ENCODE assay signal across 1 cellular context in the genomic region with DNA sequence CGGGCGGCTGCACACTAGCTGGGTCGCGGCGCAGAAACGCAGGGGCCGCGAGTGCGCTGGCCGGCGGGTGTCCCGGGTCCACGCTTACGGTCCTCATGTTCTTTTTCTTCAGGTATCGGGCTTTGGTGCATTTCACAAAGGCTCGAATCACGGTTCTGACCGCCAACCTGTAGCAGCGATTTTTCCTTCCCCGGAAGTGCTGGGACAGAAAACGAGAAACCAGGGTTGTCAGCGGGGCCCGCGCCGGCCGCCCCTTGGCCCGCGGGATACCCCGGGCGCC.
TF ChIP-seq lines count a peak whose summit lies in the region.

No MANE protein-coding gene starts in this region.

TF ChIP-seq in HEK293, 187 proteins besides CTCF, POLR2A, EP300 and RAD21 (continued from another document):
- TF ChIP-seq, protein P1, sequence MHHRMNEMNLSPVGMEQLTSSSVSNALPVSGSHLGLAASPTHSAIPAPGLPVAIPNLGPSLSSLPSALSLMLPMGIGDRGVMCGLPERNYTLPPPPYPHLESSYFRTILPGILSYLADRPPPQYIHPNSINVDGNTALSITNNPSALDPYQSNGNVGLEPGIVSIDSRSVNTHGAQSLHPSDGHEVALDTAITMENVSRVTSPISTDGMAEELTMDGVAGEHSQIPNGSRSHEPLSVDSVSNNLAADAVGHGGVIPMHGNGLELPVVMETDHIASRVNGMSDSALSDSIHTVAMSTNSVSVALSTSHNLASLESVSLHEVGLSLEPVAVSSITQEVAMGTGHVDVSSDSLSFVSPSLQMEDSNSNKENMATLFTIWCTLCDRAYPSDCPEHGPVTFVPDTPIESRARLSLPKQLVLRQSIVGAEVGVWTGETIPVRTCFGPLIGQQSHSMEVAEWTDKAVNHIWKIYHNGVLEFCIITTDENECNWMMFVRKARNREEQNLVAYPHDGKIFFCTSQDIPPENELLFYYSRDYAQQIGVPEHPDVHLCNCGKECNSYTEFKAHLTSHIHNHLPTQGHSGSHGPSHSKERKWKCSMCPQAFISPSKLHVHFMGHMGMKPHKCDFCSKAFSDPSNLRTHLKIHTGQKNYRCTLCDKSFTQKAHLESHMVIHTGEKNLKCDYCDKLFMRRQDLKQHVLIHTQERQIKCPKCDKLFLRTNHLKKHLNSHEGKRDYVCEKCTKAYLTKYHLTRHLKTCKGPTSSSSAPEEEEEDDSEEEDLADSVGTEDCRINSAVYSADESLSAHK (tag by site-specific recombination; IDR thresholded peaks at IDR 0.05) = no peak
- TF ChIP-seq SALL2 (tag by site-specific recombination; IDR thresholded peaks at IDR 0.05; ENCODE audit: borderline replicate concordance) = no peak
- TF ChIP-seq BCL11B (tag by site-specific recombination; IDR thresholded peaks at IDR 0.05; ENCODE audit: low read depth) = no peak
- no peak for TF ChIP-seq ZNF354C (tag by site-specific recombination; IDR thresholded peaks at IDR 0.05; ENCODE audit: borderline replicate concordance, low read depth)
- TF ChIP-seq SCRT2 (tag by site-specific recombination; IDR thresholded peaks at IDR 0.05) = peak; percentile 86
